ENCODE assay signal across 19 cellular contexts in genomic region chr4:8310306-8310705, GRCh38. TPM values are rescaled to one million over a fixed set of nuclear protein-coding genes. Genes with fewer than 3 reads are reported as not detected.
"Had no signal": no experiment of that assay in that cellular context is flagged by ENCODE, and none has a peak within 500 bp of the region (broad histone marks: within the 10 kb centered on the region; RNA-seq: fewer than 3 reads in every experiment).

No MANE protein-coding gene starts in this region.

- H3K4me3 ChIP-seq: lung, SK-N-MC, smooth muscle cell, suprapubic skin had no signal

- H3K9me3 Mint-ChIP-seq: immature natural killer cell had no signal

- DNase-seq: activated CD4-positive, alpha-beta T cell treated with anti-CD3 and anti-CD28 coated beads for 1 hour; activated CD4-positive, alpha-beta T cell treated with anti-CD3 and anti-CD28 coated beads, Interleukin-2, amount 50 U/mL, for 48 hours; activated gamma-delta T cell treated with Interleukin-2 at 50 U/mL for 16 hours; activated naive CD8-positive, alpha-beta T cell treated with anti-CD3 and anti-CD28 coated beads for 36 hours; activated T-cell treated with anti-CD3 and anti-CD28 coated beads, Interleukin-2, amount 50 U/mL, for 48 hours; brain microvascular endothelial cell; effector memory CD4-positive, alpha-beta T cell; foreskin keratinocyte; immature natural killer cell; midbrain; retina; T-helper 9 cell; trophoblast cell had no signal

- H3K36me3 ChIP-seq: brain microvascular endothelial cell, suprapubic skin had no signal

- H3K9me3 ChIP-seq: suprapubic skin had no signal

- H3K36me3 Mint-ChIP-seq: activated naive CD8-positive, alpha-beta T cell treated with anti-CD3 and anti-CD28 coated beads for 36 hours; immature natural killer cell had no signal

- H3K4me3 Mint-ChIP-seq: activated naive CD8-positive, alpha-beta T cell treated with anti-CD3 and anti-CD28 coated beads for 36 hours; immature natural killer cell; stimulated activated naive CD8-positive, alpha-beta T cell treated with anti-CD3 and anti-CD28 coated beads, Interleukin-15, Interleukin-2, amounts not matched to agents 100 ng/mL and 50 ng/mL, for 24 hours had no signal

- ATAC-seq: foreskin keratinocyte had no signal

- H3K4me2 ChIP-seq: smooth muscle cell had no signal

- H3K4me1 Mint-ChIP-seq: activated naive CD8-positive, alpha-beta T cell treated with anti-CD3 and anti-CD28 coated beads for 36 hours; immature natural killer cell had no signal

- H3K9ac ChIP-seq: parathyroid adenoma had no signal

- H3K79me2 ChIP-seq: parathyroid adenoma had no signal

- H3K27ac Mint-ChIP-seq: activated naive CD8-positive, alpha-beta T cell treated with anti-CD3 and anti-CD28 coated beads for 36 hours; immature natural killer cell; stimulated activated naive CD8-positive, alpha-beta T cell treated with anti-CD3 and anti-CD28 coated beads, Interleukin-15, Interleukin-2, amounts not matched to agents 100 ng/mL and 50 ng/mL, for 24 hours had no signal

- H3K27ac ChIP-seq: brain microvascular endothelial cell, foreskin keratinocyte, parathyroid adenoma, SK-N-MC, suprapubic skin had no signal

- H3K27me3 ChIP-seq: brain microvascular endothelial cell had no signal

- H2AFZ ChIP-seq: parathyroid adenoma had no signal

RNA-seq across cellular contexts. Expression of gene HTRA3, which starts 40.8 kb away (rescaled TPM):
- total RNA-seq: activated naive CD8-positive, alpha-beta T cell treated with anti-CD3 and anti-CD28 coated beads for 36 hours; foreskin keratinocyte had no signal
- polyA plus RNA-seq: foreskin keratinocyte, immature natural killer cell had no signal
